In the genomic region with DNA sequence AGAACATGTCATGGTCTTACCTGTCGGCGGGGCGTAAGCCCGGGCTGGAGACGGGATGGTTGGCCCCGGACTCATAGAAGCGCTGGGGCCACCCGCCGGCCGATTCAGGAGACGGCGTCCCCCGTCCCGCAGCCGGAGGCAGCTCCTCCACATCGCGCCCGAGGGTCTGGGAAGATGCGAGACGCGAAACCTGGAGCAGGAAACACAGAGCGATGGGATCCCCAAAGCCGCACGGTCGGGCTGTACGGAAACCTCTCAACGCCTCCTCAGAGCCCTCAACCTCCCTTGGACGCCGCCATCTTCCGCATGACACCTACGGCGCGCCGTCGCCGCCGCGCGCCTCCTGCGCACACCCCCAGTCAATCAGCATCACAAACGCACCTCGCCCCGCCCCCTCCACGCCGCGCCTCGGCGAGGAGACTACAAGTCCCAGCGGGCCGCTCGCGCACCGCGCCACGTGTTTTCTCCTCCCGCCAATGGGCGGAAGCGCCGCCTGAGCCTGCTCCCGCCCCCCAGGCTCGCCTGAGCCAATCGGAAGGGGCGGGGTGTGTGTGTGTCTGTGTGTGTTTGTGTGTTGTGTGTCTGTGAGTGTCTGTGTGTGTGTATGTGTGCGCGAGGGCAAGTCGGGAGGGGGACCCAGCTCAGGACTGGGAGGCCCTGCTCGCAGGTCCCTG, we compare ENCODE assay signal across 8 cellular contexts. TPM values are rescaled to one million over a fixed set of nuclear protein-coding genes. Genes with fewer than 3 reads are reported as not detected.
DNase-seq lines count a peak whose midpoint lies in the region; ATAC-seq and TF ChIP-seq lines count a peak whose summit lies in the region.

A gene (minus strand): TSS at position 308 of the 674 bp plus-strand sequence. CDS start 155 bp downstream, at position 153.
A gene (plus strand): TSS at position 548 of the 674 bp plus-strand sequence. CDS start 57 bp downstream, at position 605.

- H3K27ac ChIP-seq in caudate nucleus (ENCODE audit: low read depth, low read length): peak within 1 kb of the TSS; percentile 81

- H3K27me3 Mint-ChIP-seq in activated B cell treated with CpG ODN at 0.5 μM for 24 hours (no peaks in the 10 kb centered on the region), immature natural killer cell (ENCODE audit: low read depth in 3 of 3) (peaks cover 5 to 11% (median 8%) of the 10 kb centered on the region in 3 donors)

- H3K36me3 Mint-ChIP-seq in activated B cell treated with CpG ODN at 0.5 μM for 24 hours (ENCODE audit: low read depth) (peaks cover 14% of the 10 kb centered on the region), immature natural killer cell (peaks cover 0 to 4% (median 3%) of the 10 kb centered on the region in 3 donors)

- in situ Hi-C loops in GM18951 (cut with MboI; ENCODE audit: low sequenced_read_pairs, unreplicated experiment): loop anchor here (25.0 kb wide), 1 partner anchor 152 kb away; no protein-coding TSS in a partner anchor

- DNase-seq in AG09319 (ENCODE audit: extremely low read depth, low read depth): peak; percentile 97
- peak; percentile 98 for DNase-seq in NCI-H226
- DNase-seq in activated B cell treated with CpG ODN at 0.5 μM for 24 hours: peak; percentile 99
- DNase-seq in caudate nucleus (lab: John Stamatoyannopoulos, UW): peak; percentile 88 to 100 (median 98)
- DNase-seq in immature natural killer cell: peak; percentile 99
- DNase-seq in smooth muscle cell of the brain vasculature (ENCODE audit: low read depth, low spot score): peak; percentile 98

- H3K27ac Mint-ChIP-seq in activated B cell treated with CpG ODN at 0.5 μM for 24 hours: peak within 1 kb of the TSS; percentile 92
- H3K27ac Mint-ChIP-seq in immature natural killer cell: peak within 1 kb of the TSS; percentile 89 to 100 (median 97)

- TF ChIP-seq CTCF in AG09319 (IDR thresholded peaks at IDR 0.05; ENCODE audit: low read depth, low read length): peak; percentile 6; the same call in 1 of the 2 replicates
- no peak for TF ChIP-seq CTCF in activated B cell treated with CpG ODN at 0.5 μM for 24 hours (IDR thresholded peaks at IDR 0.05)

- peak; percentile 68 for TF ChIP-seq POLR2A in GM18951 (IDR thresholded peaks at IDR 0.05; ENCODE audit: extremely low read depth, insufficient read depth, insufficient read length)

- CTCF ChIA-PET in activated B cell treated with CpG ODN at 0.5 μM for 24 hours (lab: Charles Lee): interaction anchor here (1.0 to 1.1 kb wide), 2 partner anchors 289 to 359 kb away, joined by 3 to 4 read pairs; no protein-coding TSS in a partner anchor

- H3K4me3 Mint-ChIP-seq in activated B cell treated with CpG ODN at 0.5 μM for 24 hours: peak within 1 kb of the TSS; percentile 94
- peak within 1 kb of the TSS; percentile 93 to 100 (median 99) for H3K4me3 Mint-ChIP-seq in immature natural killer cell

- ATAC-seq in HG03175 (IDR thresholded peaks at IDR 0.05; ENCODE audit: unreplicated experiment): peak; percentile 92
- ATAC-seq in activated B cell treated with CpG ODN at 0.5 μM for 24 hours (ENCODE audit: low read depth): peak; percentile 87

- POLR2A ChIA-PET in activated B cell treated with CpG ODN at 0.5 μM for 24 hours (lab: Charles Lee): interaction anchor here (0.9 to 1.7 kb wide), 2 partner anchors 66 to 313 kb away, joined by 3 to 7 read pairs; a partner anchor contains a TSS

- intact Hi-C loops in activated B cell treated with CpG ODN at 0.5 μM for 24 hours (cut with micrococcal nuclease): loop anchor here (1.0 to 10.0 kb wide), 11 partner anchors 48 to 734 kb away; a partner anchor contains a TSS

- peaks cover 54% of the 10 kb centered on the region for H3K4me1 Mint-ChIP-seq in activated B cell treated with CpG ODN at 0.5 μM for 24 hours
- H3K4me1 Mint-ChIP-seq in immature natural killer cell: peaks cover 40 to 55% of the 10 kb centered on the region in 2 donors

- no peaks in the 10 kb centered on the region for H3K9me3 Mint-ChIP-seq in activated B cell treated with CpG ODN at 0.5 μM for 24 hours
- no peaks in the 10 kb centered on the region for H3K9me3 Mint-ChIP-seq in immature natural killer cell

RNA-seq across cellular contexts. Expression of the first gene that starts in this region (rescaled TPM):
- 60.7 and 69.1 TPM in 2 replicates for total RNA-seq in activated B cell treated with CpG ODN at 0.5 μM for 24 hours
- 10 to 100 TPM; 14.6 to 24.9 (median 21.3) TPM for polyA plus RNA-seq in immature natural killer cell

RNA-seq across cellular contexts. Expression of the second gene that starts in this region (rescaled TPM):
- 6.8 and 7.3 TPM in 2 replicates for total RNA-seq in activated B cell treated with CpG ODN at 0.5 μM for 24 hours
- polyA plus RNA-seq in immature natural killer cell: 1 to 10 TPM; 4.3 to 7.4 (median 5.0) TPM

Comparison
In these comparisons a context has a peak if more than half of its experiments do, and no peak if none do; other contexts are left out.
1. Peak in every context shown above with its lines: DNase-seq, ATAC-seq and H3K27ac ChIP-seq.